8 cellular contexts compared by ENCODE assay signal in genomic region chr11:104918113-104918824, GRCh38. TPM values are rescaled to one million over a fixed set of nuclear protein-coding genes. Genes with fewer than 3 reads are reported as not detected.
DNase-seq lines count a peak whose midpoint lies in the region; ATAC-seq, FAIRE-seq and TF ChIP-seq lines count a peak whose summit lies in the region.

No MANE protein-coding gene starts in this region.

- H3K9ac ChIP-seq in liver (ENCODE audit: low read depth in 1 of 2, low read length in 2 of 2), result peak overlapping the region in 1 of 2 donors; percentile 71

- H3K4me3 ChIP-seq in liver (ENCODE audit: low read depth in 1 of 3, low read length in 3 of 3) (peak overlapping the region in 2 of 3 donors; percentile 23 to 39), upper lobe of left lung (peak overlapping the region in 3 of 4 donors; percentile 33 to 46 (median 44))

- H3K4me3 Mint-ChIP-seq in activated naive CD8-positive, alpha-beta T cell treated with anti-CD3 and anti-CD28 coated beads, Interleukin-2, amount 50 U/mL, for 24 hours, result peak overlapping the region; percentile 82

- no peaks in the 10 kb centered on the region for H3K36me3 ChIP-seq in liver (ENCODE audit: control insufficient read depth in 4 of 4, insufficient read depth in 3 of 4, low read depth in 1 of 4, low read length in 3 of 4)
- H3K36me3 ChIP-seq in upper lobe of left lung, result no peaks in the 10 kb centered on the region

- H3K27ac Mint-ChIP-seq in activated naive CD8-positive, alpha-beta T cell treated with anti-CD3 and anti-CD28 coated beads, Interleukin-2, amount 50 U/mL, for 24 hours, result peak overlapping the region; percentile 79

- DNase-seq in GM18507 (ENCODE audit: extremely low spot score, insufficient read length, low read depth), result no peak
- DNase-seq in activated naive CD8-positive, alpha-beta T cell treated with anti-CD3 and anti-CD28 coated beads, Interleukin-2, amount 50 U/mL, for 24 hours, result no peak
- no peak for DNase-seq in upper lobe of left lung
- DNase-seq in NCI-H2081 treated with DMSO at 0.1 percent for 48 hours (lab: John Stamatoyannopoulos, UW), result no peak
- DNase-seq in GM10266 (ENCODE audit: extremely low spot score), result no peak
- DNase-seq in NCI-H1436 treated with DMSO at 0.1 percent for 48 hours (lab: John Stamatoyannopoulos, UW), result no peak

- no peaks in the 10 kb centered on the region for H3K27me3 Mint-ChIP-seq in activated naive CD8-positive, alpha-beta T cell treated with anti-CD3 and anti-CD28 coated beads, Interleukin-2, amount 50 U/mL, for 24 hours

- WGBS in liver, result 41% methylated on average over 6 of the region's 6 CpGs
- 15 to 16% methylated on average over 6 of the region's 6 CpGs for WGBS in upper lobe of left lung, 2 donors

- TF ChIP-seq CTCF in liver (IDR thresholded peaks at IDR 0.05; ENCODE audit: low read depth, low read length, missing input control) (no peak), upper lobe of left lung (IDR thresholded peaks at IDR 0.05) (no peak), GM10266 (IDR thresholded peaks at IDR 0.05; ENCODE audit: control insufficient read depth, insufficient read depth, low read depth, missing control alignments) (no peak)

- H3K36me3 Mint-ChIP-seq in activated naive CD8-positive, alpha-beta T cell treated with anti-CD3 and anti-CD28 coated beads, Interleukin-2, amount 50 U/mL, for 24 hours (ENCODE audit: low read depth), result peaks cover 1% of the 10 kb centered on the region

- peaks cover 47% of the 10 kb centered on the region for H3K4me1 Mint-ChIP-seq in activated naive CD8-positive, alpha-beta T cell treated with anti-CD3 and anti-CD28 coated beads, Interleukin-2, amount 50 U/mL, for 24 hours

- TF ChIP-seq POLR2A in upper lobe of left lung (IDR thresholded peaks at IDR 0.05), result peak in 2 of 4 donors; percentile 31 to 47

- TF ChIP-seq RAD21 in liver (IDR thresholded peaks at IDR 0.05), result peak; percentile 13

- no peaks in the 10 kb centered on the region for H3K4me1 ChIP-seq in liver (ENCODE audit: control insufficient read depth in 4 of 4, insufficient read depth in 4 of 4, low read length in 3 of 4)
- H3K4me1 ChIP-seq in upper lobe of left lung, result peaks cover 0 to 26% (median 7%) of the 10 kb centered on the region in 4 donors

- peak; percentile 9 for FAIRE-seq in GM18507 (lab: Jason Lieb, UNC)

- peaks cover 4% of the 10 kb centered on the region for H3K9me3 Mint-ChIP-seq in activated naive CD8-positive, alpha-beta T cell treated with anti-CD3 and anti-CD28 coated beads, Interleukin-2, amount 50 U/mL, for 24 hours

- ATAC-seq in HG02943 (IDR thresholded peaks at IDR 0.05; ENCODE audit: low read depth, unreplicated experiment) (peak; percentile 67), upper lobe of left lung (ENCODE audit: low FRiP score in 2 of 2) (peak in 1 of 2 donors; percentile 75)
- ATAC-seq in activated naive CD8-positive, alpha-beta T cell treated with anti-CD3 and anti-CD28 coated beads, Interleukin-2, amount 50 U/mL, for 24 hours, result peak; percentile 73

- H3K9me3 ChIP-seq in liver (ENCODE audit: control insufficient read depth in 4 of 4, low read length in 3 of 4), result no peaks in the 10 kb centered on the region
- H3K9me3 ChIP-seq in upper lobe of left lung, result no peaks in the 10 kb centered on the region

- peak overlapping the region in 1 of 2 donors; percentile 10 for H3K27ac ChIP-seq in liver (ENCODE audit: low read depth in 1 of 2, low read length in 2 of 2)
- H3K27ac ChIP-seq in upper lobe of left lung, result peak overlapping the region; percentile 54 to 84 (median 74)

- no peak for TF ChIP-seq EP300 in upper lobe of left lung (IDR thresholded peaks at IDR 0.05)

- no peaks in the 10 kb centered on the region for H3K27me3 ChIP-seq in liver (ENCODE audit: control insufficient read depth in 4 of 4, insufficient read depth in 4 of 4, low read length in 3 of 4)
- no peaks in the 10 kb centered on the region for H3K27me3 ChIP-seq in upper lobe of left lung

TF ChIP-seq in liver, 16 proteins besides CTCF, POLR2A, EP300 and RAD21:
- TF ChIP-seq RXRA (IDR thresholded peaks at IDR 0.05) (no peak), FOXA2 (IDR thresholded peaks at IDR 0.05) (no peak), YY1 (IDR thresholded peaks at IDR 0.05) (no peak), EGR1 (IDR thresholded peaks at IDR 0.05; ENCODE audit: low read depth in 2 of 2) (no peak), SP1 (IDR thresholded peaks at IDR 0.05) (no peak), HNF4G (IDR thresholded peaks at IDR 0.05) (no peak), MAX (IDR thresholded peaks at IDR 0.05) (no peak), JUND (IDR thresholded peaks at IDR 0.05) (no peak)

RNA-seq across cellular contexts. Expression of gene CASP12, which starts 20.0 kb away (rescaled TPM):
- under 1 TPM in 1 of 2 donors, not detected in 1; 0.17 TPM for total RNA-seq in liver
- not detected for polyA plus RNA-seq in liver
- total RNA-seq in upper lobe of left lung, result 1 to 10 TPM in 5 of 6 donors, under 1 TPM in 1; 0.91 to 9.5 (median 1.4) TPM

RNA-seq across cellular contexts. Expression of gene CASP4, which starts 50.1 kb away (rescaled TPM):
- total RNA-seq in liver (10 to 100 TPM; 16.3 to 39.0 TPM), upper lobe of left lung (100 to 1,000 TPM in 4 of 6 donors, 10 to 100 TPM in 2; 86.7 to 157 (median 104) TPM)
- 10 to 100 TPM; 15.5 to 29.0 TPM for polyA plus RNA-seq in liver
